ENCODE assay signal across 8 cellular contexts in genomic region chr19:38361633-38362075, GRCh38. TPM values are rescaled to one million over a fixed set of nuclear protein-coding genes. Genes with fewer than 3 reads are reported as not detected.
DNase-seq lines count a peak whose midpoint lies in the region; ATAC-seq, FAIRE-seq and TF ChIP-seq lines count a peak whose summit lies in the region.

No MANE protein-coding gene starts in this region.

- H3K27me3 ChIP-seq in right atrium auricular region (no peaks in the 10 kb centered on the region), prostate gland (replicated peaks; ENCODE audit: insufficient read depth) (peaks cover 3% of the 10 kb centered on the region)

- peak overlapping the region; percentile 65 for H3K4me3 ChIP-seq in A549
- peak overlapping the region; percentile 43 to 64 for H3K4me3 ChIP-seq in right atrium auricular region
- H3K4me3 ChIP-seq in prostate gland = peak overlapping the region; percentile 36 to 53

- 2% methylated on average over 30 of the region's 37 CpGs for WGBS in A549 (ENCODE audit: missing lambda C conversion rate)
- WGBS in prostate gland = 1% methylated on average over 18 of the region's 37 CpGs

- TF ChIP-seq RAD21 in A549 (conservative IDR thresholded peaks at IDR 0.05 in 1 of 2, IDR thresholded peaks at IDR 0.05 in 1 of 2) = no peak

- FAIRE-seq in A549 (lab: Jason Lieb, UNC) (peak; percentile 43), urothelium cell line (lab: Jason Lieb, UNC) (no peak)

- intact Hi-C loops in prostate gland (cut with DNase I) = no loop called here

- no peaks in the 10 kb centered on the region for H3K36me3 ChIP-seq in right atrium auricular region
- no peaks in the 10 kb centered on the region for H3K36me3 ChIP-seq in prostate gland

- H3K4me2 ChIP-seq in A549 = peak overlapping the region; percentile 86

- no peaks in the 10 kb centered on the region for H3K9me3 ChIP-seq in A549
- no peaks in the 10 kb centered on the region for H3K9me3 ChIP-seq in right atrium auricular region
- no peaks in the 10 kb centered on the region for H3K9me3 ChIP-seq in prostate gland

- ATAC-seq in A549 (peak; percentile 81 to 93), GM18511 (IDR thresholded peaks at IDR 0.05; ENCODE audit: unreplicated experiment) (peak; percentile 56)

- no peak for TF ChIP-seq CTCF in A549 (IDR thresholded peaks at IDR 0.05)
- no peak for TF ChIP-seq CTCF in right atrium auricular region (IDR thresholded peaks at IDR 0.05)
- peak in 2 of 4 experiments; percentile 29 to 45 for TF ChIP-seq CTCF in prostate gland (IDR thresholded peaks at IDR 0.05)

- TF ChIP-seq EP300 in A549 (IDR thresholded peaks at IDR 0.05) = no peak

- peak; percentile 96 to 99 for DNase-seq in A549 (ENCODE audit: low read depth in 1 of 2, low spot score in 1 of 2)
- DNase-seq in NAMALWA (ENCODE audit: low spot score) = peak; percentile 55
- peak; percentile 42 to 83 (median 53) for DNase-seq in T-helper 1 cell
- DNase-seq in amniotic stem cell (lab: John Stamatoyannopoulos, UW) = peak; percentile 63
- peak; percentile 65 for DNase-seq in right atrium auricular region (ENCODE audit: low spot score)
- peak; percentile 78 for DNase-seq in prostate gland (ENCODE audit: low spot score)
- DNase-seq in urothelium cell line (ENCODE audit: low spot score) = peak; percentile 57

- H3K4me1 ChIP-seq in A549 (peaks cover 9% of the 10 kb centered on the region; the same call in 1 of the 3 replicates), right atrium auricular region (peaks cover 0 to 21% of the 10 kb centered on the region in 2 donors), prostate gland (replicated peaks) (no peaks in the 10 kb centered on the region)

- CTCF ChIA-PET in A549 (lab: Yijun Ruan, JAX) = interaction anchor here (0.7 to 1.6 kb wide), 13 partner anchors 9 to 459 kb away, joined by 3 to 7 read pairs (median 3); partner anchors contain the start of genes FAM98C, PPP1R14A and PSMD8

- no peak for TF ChIP-seq POLR2A in A549 (IDR thresholded peaks at IDR 0.05; ENCODE audit: low read length)
- TF ChIP-seq POLR2A in prostate gland (IDR thresholded peaks at IDR 0.05) = no peak

- POLR2A ChIA-PET in A549 (lab: Yijun Ruan, JAX) = interaction anchor here (0.5 to 3.0 kb wide), 9 partner anchors 10 to 569 kb away, joined by 3 to 41 read pairs (median 5); partner anchors contain the start of genes C19orf33, FAM98C, GGN and MRPS12

- H3K27ac ChIP-seq in A549 (peak overlapping the region; percentile 62 to 81), right atrium auricular region (peak overlapping the region in 1 of 2 donors; percentile 32), prostate gland (peak overlapping the region; percentile 64 to 66)

TF ChIP-seq in A549, 52 proteins besides CTCF, POLR2A, EP300 and RAD21:
- TF ChIP-seq CHD4 (IDR thresholded peaks at IDR 0.05; ENCODE audit: borderline replicate concordance) = no peak
- no peak for TF ChIP-seq SMC3 (IDR thresholded peaks at IDR 0.05)
- no peak for TF ChIP-seq ZFP36 (IDR thresholded peaks at IDR 0.05; ENCODE audit: borderline replicate concordance, partially characterized antibody)
- TF ChIP-seq SREBF2 (IDR thresholded peaks at IDR 0.05) = no peak
- no peak for TF ChIP-seq HOXA7 (CRISPR knock-in tag; IDR thresholded peaks at IDR 0.05)
- TF ChIP-seq CEBPB (IDR thresholded peaks at IDR 0.05) = no peak
TF ChIP-seq in A549: peak in this region for 0.

RNA-seq across cellular contexts. Expression of gene PSMD8, which starts 12.7 kb away (rescaled TPM):
- polyA plus RNA-seq in A549 (2011; rRNA removed) = 437 and 469 TPM in 2 replicates
- polyA plus RNA-seq in A549 (2012; cell fraction: cytosol; rRNA removed) = 941 and 1,147 TPM in 2 replicates
- polyA plus RNA-seq in A549 (2012; cell fraction: nucleus; rRNA removed) = 541 and 764 TPM in 2 replicates
- 456 to 462 TPM (median 458 TPM) in 3 replicates for polyA plus RNA-seq in A549 (2017; fragmentation: RNase III; extraction: RNeasy Plus Mini Kit Qiagen cat#74134 plus additional on column Dnase treatment)
- polyA minus RNA-seq in A549 (2011; rRNA and poly(A)+ RNA removed) = 402 and 496 TPM in 2 replicates
- 100 to 1,000 TPM; 403 to 603 TPM for total RNA-seq in right atrium auricular region
- total RNA-seq in prostate gland = 100 to 1,000 TPM; 232 to 298 TPM

RNA-seq across cellular contexts. Expression of gene CATSPERG, which starts 26.0 kb away (rescaled TPM):
- polyA plus RNA-seq in A549 (2011; rRNA removed) (1.4 and 1.7 TPM in 2 replicates), A549 (2017; fragmentation: RNase III; extraction: RNeasy Plus Mini Kit Qiagen cat#74134 plus additional on column Dnase treatment) (0.62 to 1.4 TPM (median 0.80 TPM) in 3 replicates)
- 0.89 and 0.96 TPM in 2 replicates for polyA plus RNA-seq in A549 (2012; cell fraction: cytosol; rRNA removed)
- polyA plus RNA-seq in A549 (2012; cell fraction: nucleus; rRNA removed) = 3.0 and 4.6 TPM in 2 replicates
- polyA minus RNA-seq in A549 (2011; rRNA and poly(A)+ RNA removed) = 3.0 and 3.4 TPM in 2 replicates
- total RNA-seq in right atrium auricular region (1 to 10 TPM in 1 of 2 donors, under 1 TPM in 1; 0.22 to 2.7 TPM), prostate gland (10 to 100 TPM; 10.7 to 20.6 TPM)

RNA-seq across cellular contexts. Expression of gene GGN, which starts 26.2 kb away (rescaled TPM):
- polyA plus RNA-seq in A549 (2011; rRNA removed) (not detected in 2 replicates), A549 (2017; fragmentation: RNase III; extraction: RNeasy Plus Mini Kit Qiagen cat#74134 plus additional on column Dnase treatment) (0.33 to 0.66 TPM (median 0.46 TPM) in 3 replicates)
- 0.08 and 0.22 TPM in 2 replicates for polyA plus RNA-seq in A549 (2012; cell fraction: cytosol; rRNA removed)
- 0.11 and 0.23 TPM in 2 replicates for polyA plus RNA-seq in A549 (2012; cell fraction: nucleus; rRNA removed)
- not detected in 2 replicates for polyA minus RNA-seq in A549 (2011; rRNA and poly(A)+ RNA removed)
- total RNA-seq in right atrium auricular region (1 to 10 TPM in 1 of 2 donors, under 1 TPM in 1; 0.37 to 1.3 TPM), prostate gland (1 to 10 TPM in 1 of 2 donors, under 1 TPM in 1; 0.27 to 7.4 TPM)

RNA-seq across cellular contexts. Expression of gene SPRED3, which starts 26.8 kb away (rescaled TPM):
- polyA plus RNA-seq in A549 (2011; rRNA removed) = 3.0 and 3.5 TPM in 2 replicates
- 2.3 and 2.6 TPM in 2 replicates for polyA plus RNA-seq in A549 (2012; cell fraction: cytosol; rRNA removed)
- polyA plus RNA-seq in A549 (2012; cell fraction: nucleus; rRNA removed) = 11.1 and 12.9 TPM in 2 replicates
- 2.6 to 3.6 TPM (median 2.8 TPM) in 3 replicates for polyA plus RNA-seq in A549 (2017; fragmentation: RNase III; extraction: RNeasy Plus Mini Kit Qiagen cat#74134 plus additional on column Dnase treatment)
- 4.0 and 8.1 TPM in 2 replicates for polyA minus RNA-seq in A549 (2011; rRNA and poly(A)+ RNA removed)
- under 1 TPM; 0.56 to 0.67 TPM for total RNA-seq in right atrium auricular region
- 1 to 10 TPM in 1 of 2 donors, under 1 TPM in 1; 0.82 to 3.3 TPM for total RNA-seq in prostate gland

RNA-seq across cellular contexts. Expression of gene FAM98C, which starts 41.2 kb away (rescaled TPM):
- 12.8 and 13.8 TPM in 2 replicates for polyA plus RNA-seq in A549 (2011; rRNA removed)
- 36.5 and 42.2 TPM in 2 replicates for polyA plus RNA-seq in A549 (2012; cell fraction: cytosol; rRNA removed)
- 70.9 and 89.2 TPM in 2 replicates for polyA plus RNA-seq in A549 (2012; cell fraction: nucleus; rRNA removed)
- 19.5 to 20.4 TPM (median 20.1 TPM) in 3 replicates for polyA plus RNA-seq in A549 (2017; fragmentation: RNase III; extraction: RNeasy Plus Mini Kit Qiagen cat#74134 plus additional on column Dnase treatment)
- 7.9 and 13.8 TPM in 2 replicates for polyA minus RNA-seq in A549 (2011; rRNA and poly(A)+ RNA removed)
- total RNA-seq in right atrium auricular region = 10 to 100 TPM; 11.9 to 19.8 TPM
- total RNA-seq in prostate gland = 10 to 100 TPM; 19.9 to 59.5 TPM
